Comparison of ENCODE assay signal across 1 cellular context in genomic region chr11:86484164-86484794, GRCh38.
TF ChIP-seq lines count a peak whose summit lies in the region.

No MANE protein-coding gene starts in this region.

TF ChIP-seq in HEK293, 187 proteins besides CTCF, POLR2A, EP300 and RAD21 (continued from another document and continues in another):
- TF ChIP-seq ZNF518A (tag by site-specific recombination; conservative IDR thresholded peaks at IDR 0.05; ENCODE audit: low read depth) (no peak), HOXD13 (CRISPR knock-in tag; IDR thresholded peaks at IDR 0.05; ENCODE audit: borderline replicate concordance) (peak; percentile 57; the same call in 1 of the 2 replicates), SP2 (tag by site-specific recombination; IDR thresholded peaks at IDR 0.05) (peak; percentile 47), ZNF398 (tag by site-specific recombination; IDR thresholded peaks at IDR 0.05) (peak; percentile 30; the same call in 1 of the 2 replicates), MEIS1 (CRISPR knock-in tag; IDR thresholded peaks at IDR 0.05; ENCODE audit: borderline replicate concordance) (peak; percentile 91), ZNF521 (tag by site-specific recombination; IDR thresholded peaks at IDR 0.05) (no peak), ZNF792 (tag by site-specific recombination; IDR thresholded peaks at IDR 0.05) (no peak), ZNF580 (tag by site-specific recombination; IDR thresholded peaks at IDR 0.05) (no peak), IKZF3 (tag by site-specific recombination; IDR thresholded peaks at IDR 0.05) (no peak), ZNF223 (tag by site-specific recombination; IDR thresholded peaks at IDR 0.05) (no peak), ZNF544 (tag by site-specific recombination; IDR thresholded peaks at IDR 0.05) (no peak), OSR2 (tag by site-specific recombination; IDR thresholded peaks at IDR 0.05) (peak; percentile 64), SETDB1 (IDR thresholded peaks at IDR 0.05; ENCODE audit: insufficient read length, low read length) (no peak), ZNF214 (tag by site-specific recombination; IDR thresholded peaks at IDR 0.05; ENCODE audit: borderline replicate concordance) (no peak), ZNF561 (tag by site-specific recombination; IDR thresholded peaks at IDR 0.05; ENCODE audit: borderline replicate concordance) (no peak), TSHZ1 (tag by site-specific recombination; IDR thresholded peaks at IDR 0.05; ENCODE audit: borderline replicate concordance) (peak; percentile 90), HIC1 (tag by site-specific recombination; IDR thresholded peaks at IDR 0.05) (peak; percentile 36; the same call in 1 of the 2 replicates), ZNF645 (tag by site-specific recombination; IDR thresholded peaks at IDR 0.05) (no peak), ZNF138 (tag by site-specific recombination; IDR thresholded peaks at IDR 0.05; ENCODE audit: borderline replicate concordance) (no peak), ZNF354C (tag by site-specific recombination; IDR thresholded peaks at IDR 0.05; ENCODE audit: borderline replicate concordance, low read depth) (no peak), ZFP3 (tag by site-specific recombination; IDR thresholded peaks at IDR 0.05; ENCODE audit: low read depth) (no peak), ZNF670 (tag by site-specific recombination; IDR thresholded peaks at IDR 0.05; ENCODE audit: low read depth) (no peak), ZNF600 (tag by site-specific recombination; IDR thresholded peaks at IDR 0.05) (peak; percentile 61; the same call in 1 of the 2 replicates), ZNF121 (tag by site-specific recombination; IDR thresholded peaks at IDR 0.05) (no peak), ZNF184 (tag by site-specific recombination; IDR thresholded peaks at IDR 0.05) (peak; percentile 62; the same call in 1 of the 2 replicates), KLF8 (tag by site-specific recombination; IDR thresholded peaks at IDR 0.05) (no peak), ZNF280D (tag by site-specific recombination; IDR thresholded peaks at IDR 0.05) (no peak), KLF16 (tag by site-specific recombination; IDR thresholded peaks at IDR 0.05) (peak; percentile 53; the same call in 1 of the 2 replicates), PRDM1 (tag by site-specific recombination; IDR thresholded peaks at IDR 0.05) (0 out of 2 replicates have a peak, but pooled peaks have one; percentile 15), ZNF366 (tag by site-specific recombination; conservative IDR thresholded peaks at IDR 0.05) (0 out of 2 replicates have a peak, but pooled peaks have one; percentile 18), ZNF423 (tag by site-specific recombination; IDR thresholded peaks at IDR 0.05) (no peak), ZNF555 (tag by site-specific recombination; conservative IDR thresholded peaks at IDR 0.05) (no peak), TRIM28 (IDR thresholded peaks at IDR 0.05; ENCODE audit: borderline replicate concordance, low read length) (no peak), ZNF211 (tag by site-specific recombination; IDR thresholded peaks at IDR 0.05; ENCODE audit: low read depth) (no peak), PRDM6 (tag by site-specific recombination; IDR thresholded peaks at IDR 0.05) (peak; percentile 77), OVOL3 (tag by site-specific recombination; IDR thresholded peaks at IDR 0.05) (no peak), ZFP41 (tag by site-specific recombination; IDR thresholded peaks at IDR 0.05; ENCODE audit: borderline replicate concordance) (no peak), ZNF2 (tag by site-specific recombination; IDR thresholded peaks at IDR 0.05) (no peak), REPIN1 (tag by site-specific recombination; IDR thresholded peaks at IDR 0.05; ENCODE audit: low read depth) (no peak), WT1 (tag by site-specific recombination; IDR thresholded peaks at IDR 0.05) (peak; percentile 49; the same call in 1 of the 2 replicates)
